Comparison of ENCODE assay signal across 8 cellular contexts in genomic region chr3:25781758-25782594, GRCh38. TPM values are rescaled to one million over a fixed set of nuclear protein-coding genes. Genes with fewer than 3 reads are reported as not detected.
DNase-seq lines count a peak whose midpoint lies in the region; ATAC-seq and TF ChIP-seq lines count a peak whose summit lies in the region.

No MANE protein-coding gene starts in this region.

- peak overlapping the region; percentile 91 to 97 (median 94) for H3K27ac ChIP-seq in gastrocnemius medialis

- TF ChIP-seq CTCF in LNCaP clone FGC (IDR thresholded peaks at IDR 0.05; ENCODE audit: control insufficient read depth, extremely low read depth, insufficient read depth) (no peak), gastrocnemius medialis (IDR thresholded peaks at IDR 0.05 in 4 of 5, conservative IDR thresholded peaks at IDR 0.05 in 1 of 5) (no peak)

- H3K36me3 ChIP-seq in endocrine pancreas (ENCODE audit: control insufficient read depth, insufficient read depth, low read length) (no peaks in the 10 kb centered on the region), gastrocnemius medialis (peaks cover 0 to 14% of the 10 kb centered on the region in 2 donors)

- intact Hi-C loops in gastrocnemius medialis (cut with DNase I; ENCODE audit: low total_unique reads), result loop anchor here (2.0 to 10.0 kb wide), 4 partner anchors 117 to 355 kb away; partner anchors contain the start of genes RARB and TOP2B

- TF ChIP-seq POLR2A in gastrocnemius medialis (IDR thresholded peaks at IDR 0.05), result no peak

- H3K4me3 ChIP-seq in LNCaP clone FGC (ENCODE audit: low read depth, low read length) (peak overlapping the region; percentile 63), endocrine pancreas (ENCODE audit: control insufficient read depth, insufficient read depth, low read length) (peak overlapping the region; percentile 93), gastrocnemius medialis (peak overlapping the region; percentile 87 to 97 (median 94))

- peak overlapping the region; percentile 48 for H3K9ac ChIP-seq in endocrine pancreas (ENCODE audit: control insufficient read depth, insufficient read depth, low read length)

- ATAC-seq in GM18517 (IDR thresholded peaks at IDR 0.05; ENCODE audit: unreplicated experiment) (peak; percentile 73), GM21825 (IDR thresholded peaks at IDR 0.05; ENCODE audit: unreplicated experiment) (peak; percentile 51), gastrocnemius medialis (no peak)

- in situ Hi-C loops in gastrocnemius medialis (cut with MboI; ENCODE audit: low sequenced_read_pairs in 4 of 4), result loop anchor here in 3 of 4 donors (10.0 to 25.0 kb wide), 4 partner anchors 117 to 345 kb away; partner anchors contain the start of genes RARB (in 1 of the 3) and TOP2B (in 1 of the 3)

- H3K4me1 ChIP-seq in endocrine pancreas (ENCODE audit: control insufficient read depth, insufficient read depth, low read length) (peaks cover 3% of the 10 kb centered on the region), gastrocnemius medialis (peaks cover 10 to 21% of the 10 kb centered on the region in 2 donors)

- H3K27me3 ChIP-seq in endocrine pancreas (ENCODE audit: control insufficient read depth, insufficient read depth, low read length), result no peaks in the 10 kb centered on the region
- H3K27me3 ChIP-seq in gastrocnemius medialis, result no peaks in the 10 kb centered on the region

- H3K9me3 ChIP-seq in endocrine pancreas (ENCODE audit: control insufficient read depth, low read length) (no peaks in the 10 kb centered on the region), gastrocnemius medialis (no peaks in the 10 kb centered on the region)

- DNase-seq in LNCaP clone FGC (ENCODE audit: low read depth) (no peak), gastrocnemius medialis (no peak), NCI-H748 treated with DMSO at 0.1 percent for 48 hours (lab: John Stamatoyannopoulos, UW) (no peak), dedifferentiated amniotic fluid mesenchymal stem cell (ENCODE audit: extremely low spot score) (no peak), NCI-H2196 treated with DMSO at 0.1 percent for 48 hours (lab: John Stamatoyannopoulos, UW; ENCODE audit: unreplicated experiment) (no peak)

RNA-seq across cellular contexts. Expression of gene NGLY1, which starts 1.3 kb away (rescaled TPM):
- total RNA-seq in gastrocnemius medialis, result 10 to 100 TPM; 61.5 to 73.3 (median 68.6) TPM

RNA-seq across cellular contexts. Expression of gene OXSM, which starts 7.9 kb away (rescaled TPM):
- total RNA-seq in gastrocnemius medialis, result 10 to 100 TPM in 3 of 4 donors, 1 to 10 TPM in 1; 5.9 to 26.3 (median 13.3) TPM

Comparison
In these comparisons a context has a peak if more than half of its experiments do, and no peak if none do; other contexts are left out.
1. ATAC-seq: peak in GM18517 (single experiment) and GM21825 (single experiment); none in gastrocnemius medialis (0 of 2).
2. Peak in every context shown above with its lines, with median percentiles within 50 percentile points of each other: H3K4me3 ChIP-seq.